Comparison of ENCODE assay signal across 8 cellular contexts in the genomic region with DNA sequence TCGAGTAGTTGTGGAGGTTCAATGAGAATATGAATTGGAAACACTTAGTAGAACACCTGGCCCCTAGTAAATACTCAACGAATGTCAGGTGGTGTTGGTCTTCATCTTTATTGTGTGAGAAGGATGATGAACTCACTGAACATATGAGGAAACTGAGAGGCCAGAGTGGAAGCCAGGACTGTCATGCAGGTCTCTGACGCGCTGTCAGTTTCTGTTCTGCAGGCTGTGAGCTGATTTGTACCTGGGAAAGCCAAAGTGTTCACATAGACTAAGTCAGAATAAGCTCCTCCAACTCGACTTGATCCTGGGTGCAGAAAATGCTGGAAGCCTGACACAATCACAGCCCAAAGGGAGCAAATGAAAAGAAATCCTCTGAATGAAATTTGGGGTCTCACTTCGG.
DNase-seq lines count a peak whose midpoint lies in the region; ATAC-seq and TF ChIP-seq lines count a peak whose summit lies in the region.

No MANE protein-coding gene starts in this region.

- H3K27me3 Mint-ChIP-seq in activated CD8-positive, alpha-beta memory T cell treated with anti-CD3 and anti-CD28 coated beads, Interleukin-2, amount 10 ng/mL, durations not matched to agents 7 days and 5 days, result peaks cover 46% of the 10 kb centered on the region
- H3K27me3 Mint-ChIP-seq in stimulated activated naive B cell treated with anti-CD40 and anti-IgM and Interleukin-4, amounts not matched to agents 10 μg/mL and 1 μg/mL and 100 μg/mL, for 72 hours, result no peaks in the 10 kb centered on the region

- CTCF ChIA-PET in activated CD8-positive, alpha-beta memory T cell treated with anti-CD3 and anti-CD28 coated beads, Interleukin-2, amount 10 ng/mL, durations not matched to agents 7 days and 5 days (lab: Charles Lee), result interaction anchor here (0.9 to 1.2 kb wide), 2 partner anchors 11 to 14 kb away, joined by 3 to 4 read pairs; no protein-coding TSS in a partner anchor

- no peaks in the 10 kb centered on the region for H3K36me3 Mint-ChIP-seq in activated CD8-positive, alpha-beta memory T cell treated with anti-CD3 and anti-CD28 coated beads, Interleukin-2, amount 10 ng/mL, durations not matched to agents 7 days and 5 days
- H3K36me3 Mint-ChIP-seq in stimulated activated naive B cell treated with anti-CD40 and anti-IgM and Interleukin-4, amounts not matched to agents 10 μg/mL and 1 μg/mL and 100 μg/mL, for 72 hours, result no peaks in the 10 kb centered on the region

- no peak for TF ChIP-seq CTCF in epithelial cell of proximal tubule (conservative IDR thresholded peaks at IDR 0.05; ENCODE audit: low read depth, low read length)

- no peak for DNase-seq in activated CD8-positive, alpha-beta memory T cell treated with anti-CD3 and anti-CD28 coated beads, Interleukin-2, amount 10 ng/mL, durations not matched to agents 7 days and 5 days
- no peak for DNase-seq in activated CD8-positive, alpha-beta memory T cell treated with anti-CD3 and anti-CD28 coated beads, Interleukin-2, amount 50 U/mL, for 4 hours
- peak; percentile 17 for DNase-seq in NCI-H774 (lab: John Stamatoyannopoulos, UW)
- DNase-seq in epithelial cell of proximal tubule (ENCODE audit: low read depth), result no peak
- no peak for DNase-seq in stimulated activated naive B cell treated with anti-CD40 and anti-IgM and Interleukin-4, amounts not matched to agents 10 μg/mL and 1 μg/mL and 100 μg/mL, for 72 hours
- DNase-seq in SIG-M5 treated with dmso at 0.1 percent for 504 hours (lab: John Stamatoyannopoulos, UW; ENCODE audit: unreplicated experiment), result no peak
- DNase-seq in NCI-H1436 (lab: John Stamatoyannopoulos, UW), result no peak

- peaks cover 26% of the 10 kb centered on the region for H3K4me1 Mint-ChIP-seq in activated CD8-positive, alpha-beta memory T cell treated with anti-CD3 and anti-CD28 coated beads, Interleukin-2, amount 10 ng/mL, durations not matched to agents 7 days and 5 days
- H3K4me1 Mint-ChIP-seq in stimulated activated naive B cell treated with anti-CD40 and anti-IgM and Interleukin-4, amounts not matched to agents 10 μg/mL and 1 μg/mL and 100 μg/mL, for 72 hours, result peaks cover 20 to 43% of the 10 kb centered on the region in 2 donors

- no peaks in the 10 kb centered on the region for H3K9me3 Mint-ChIP-seq in activated CD8-positive, alpha-beta memory T cell treated with anti-CD3 and anti-CD28 coated beads, Interleukin-2, amount 10 ng/mL, durations not matched to agents 7 days and 5 days (ENCODE audit: low read depth)
- no peaks in the 10 kb centered on the region for H3K9me3 Mint-ChIP-seq in stimulated activated naive B cell treated with anti-CD40 and anti-IgM and Interleukin-4, amounts not matched to agents 10 μg/mL and 1 μg/mL and 100 μg/mL, for 72 hours

- H3K4me3 Mint-ChIP-seq in activated CD8-positive, alpha-beta memory T cell treated with anti-CD3 and anti-CD28 coated beads, Interleukin-2, amount 10 ng/mL, durations not matched to agents 7 days and 5 days, result peak overlapping the region; percentile 76
- peak overlapping the region; percentile 85 for H3K4me3 Mint-ChIP-seq in stimulated activated naive B cell treated with anti-CD40 and anti-IgM and Interleukin-4, amounts not matched to agents 10 μg/mL and 1 μg/mL and 100 μg/mL, for 72 hours

- H3K4me3 ChIP-seq in epithelial cell of proximal tubule (ENCODE audit: low read depth, low read length), result peak overlapping the region; percentile 32

- ATAC-seq in activated CD8-positive, alpha-beta memory T cell treated with anti-CD3 and anti-CD28 coated beads, Interleukin-2, amount 10 ng/mL, durations not matched to agents 7 days and 5 days, result peak; percentile 31
- peak; percentile 75 to 80 for ATAC-seq in stimulated activated naive B cell treated with anti-CD40 and anti-IgM and Interleukin-4, amounts not matched to agents 10 μg/mL and 1 μg/mL and 100 μg/mL, for 72 hours (replicated peaks)
- no peak for ATAC-seq in HG02981 (IDR thresholded peaks at IDR 0.05; ENCODE audit: unreplicated experiment)

- peak overlapping the region; percentile 88 for H3K27ac Mint-ChIP-seq in activated CD8-positive, alpha-beta memory T cell treated with anti-CD3 and anti-CD28 coated beads, Interleukin-2, amount 10 ng/mL, durations not matched to agents 7 days and 5 days
- H3K27ac Mint-ChIP-seq in stimulated activated naive B cell treated with anti-CD40 and anti-IgM and Interleukin-4, amounts not matched to agents 10 μg/mL and 1 μg/mL and 100 μg/mL, for 72 hours, result no peak overlapping the region
